ENCODE assay signal across 8 cellular contexts in the genomic region with DNA sequence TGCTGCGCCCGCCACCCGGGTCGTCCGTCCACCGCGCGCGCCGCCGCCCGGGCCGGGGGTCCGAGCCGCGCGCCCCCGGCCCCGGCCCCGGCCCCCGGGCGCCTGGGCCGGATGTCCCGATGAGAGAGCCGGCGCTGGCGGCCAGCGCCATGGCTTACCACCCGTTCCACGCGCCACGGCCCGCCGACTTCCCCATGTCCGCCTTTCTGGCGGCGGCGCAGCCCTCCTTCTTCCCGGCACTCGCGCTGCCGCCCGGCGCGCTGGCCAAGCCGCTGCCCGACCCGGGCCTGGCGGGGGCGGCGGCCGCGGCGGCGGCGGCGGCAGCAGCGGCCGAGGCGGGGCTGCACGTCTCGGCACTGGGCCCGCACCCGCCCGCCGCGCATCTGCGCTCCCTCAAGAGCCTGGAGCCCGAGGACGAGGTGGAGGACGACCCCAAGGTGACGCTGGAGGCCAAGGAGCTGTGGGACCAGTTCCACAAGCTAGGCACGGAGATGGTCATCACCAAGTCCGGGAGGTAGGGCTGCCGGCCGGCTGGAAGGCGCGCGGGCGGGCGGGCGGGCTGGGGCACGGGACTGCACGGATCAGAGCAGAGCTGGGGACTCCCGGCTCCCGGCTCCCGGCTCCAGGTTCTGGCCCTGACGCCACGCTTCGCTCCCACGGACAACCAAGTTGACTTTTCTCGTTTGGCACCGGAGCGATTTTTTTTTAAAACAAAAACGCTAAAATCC. TPM values are rescaled to one million over a fixed set of nuclear protein-coding genes. Genes with fewer than 3 reads are reported as not detected.
DNase-seq lines count a peak whose midpoint lies in the region; ATAC-seq, FAIRE-seq and TF ChIP-seq lines count a peak whose summit lies in the region.

No MANE protein-coding gene starts in this region.

- peaks cover 10% of the 10 kb centered on the region for H3K9me3 ChIP-seq in BLaER1

- TF ChIP-seq POLR2A in GM12892 (IDR thresholded peaks at IDR 0.05; ENCODE audit: low read depth, low read length) = no peak

- ATAC-seq in natural killer cell (no peak), HG03280 (IDR thresholded peaks at IDR 0.05; ENCODE audit: unreplicated experiment) (no peak), GM21786 (IDR thresholded peaks at IDR 0.05; ENCODE audit: unreplicated experiment) (no peak)

- H3K27ac Mint-ChIP-seq in IgD-negative memory B cell (peak overlapping the region in 2 of 3 donors; percentile 60 to 92), chondrocyte (ENCODE audit: unreplicated experiment) (peak overlapping the region; percentile 83), natural killer cell (no peak overlapping the region)

- TF ChIP-seq CTCF in chondrocyte (IDR thresholded peaks at IDR 0.05) (peak; percentile 17), natural killer cell (IDR thresholded peaks at IDR 0.05) (no peak)

- intact Hi-C loops in natural killer cell (cut with micrococcal nuclease) = no loop called here

- no peak for FAIRE-seq in GM12892 (lab: Jason Lieb, UNC)

- H3K27me3 Mint-ChIP-seq in IgD-negative memory B cell (peaks cover 50% of the 10 kb centered on the region), chondrocyte (ENCODE audit: low read depth) (peaks cover 8% of the 10 kb centered on the region), natural killer cell (ENCODE audit: low read depth in 2 of 2) (peaks cover 42 to 48% of the 10 kb centered on the region in 2 donors)

- H4K20me1 ChIP-seq in BLaER1 = peaks cover 89% of the 10 kb centered on the region

- H3K4me2 ChIP-seq in BLaER1 = peak overlapping the region; percentile 90

- H3K9me3 Mint-ChIP-seq in IgD-negative memory B cell (peaks cover 0 to 5% (median 0%) of the 10 kb centered on the region in 3 donors), chondrocyte (ENCODE audit: low read depth) (no peaks in the 10 kb centered on the region), natural killer cell (no peaks in the 10 kb centered on the region)

- H3K9ac ChIP-seq in BLaER1 = no peak overlapping the region

- H3K4me1 ChIP-seq in BLaER1 = peaks cover 40% of the 10 kb centered on the region

- peak overlapping the region; percentile 62 for H3K4me3 ChIP-seq in BLaER1

- H3K36me3 Mint-ChIP-seq in IgD-negative memory B cell (peaks cover 2% of the 10 kb centered on the region), chondrocyte (ENCODE audit: low read depth) (peaks cover 6% of the 10 kb centered on the region), natural killer cell (no peaks in the 10 kb centered on the region)

- H3K4me3 Mint-ChIP-seq in IgD-negative memory B cell = peak overlapping the region; percentile 59 to 86 (median 77)
- peak overlapping the region; percentile 78 for H3K4me3 Mint-ChIP-seq in chondrocyte (ENCODE audit: unreplicated experiment)
- H3K4me3 Mint-ChIP-seq in natural killer cell = peak overlapping the region; percentile 76

- H3K4me1 Mint-ChIP-seq in IgD-negative memory B cell (peaks cover 17 to 31% (median 20%) of the 10 kb centered on the region in 3 donors), chondrocyte (ENCODE audit: low read depth) (peaks cover 24% of the 10 kb centered on the region), natural killer cell (peaks cover 27% of the 10 kb centered on the region in 2 donors)

- DNase-seq in chondrocyte (ENCODE audit: low spot score) = no peak
- no peak for DNase-seq in natural killer cell
- DNase-seq in occipital lobe (lab: John Stamatoyannopoulos, UW) = no peak
- DNase-seq in GM12892 (ENCODE audit: insufficient read length) = no peak

- H3K27me3 ChIP-seq in BLaER1 = peaks cover 100% of the 10 kb centered on the region

- no peaks in the 10 kb centered on the region for H3K36me3 ChIP-seq in BLaER1

- no peak overlapping the region for H3K27ac ChIP-seq in BLaER1

RNA-seq across cellular contexts. Expression of a gene that starts 0.6 kb away (rescaled TPM):
- polyA plus RNA-seq in IgD-negative memory B cell = not detected
- total RNA-seq in chondrocyte = 2.0 to 8.6 TPM (median 8.4 TPM) in 3 replicates
- under 1 TPM in 2 of 3 donors, not detected in 1; 0.09 to 0.23 TPM for total RNA-seq in natural killer cell
- 0.47 TPM for total RNA-seq in occipital lobe
- polyA plus RNA-seq in GM12892 (2012; ENCODE audit: missing spikeins) = not detected

RNA-seq across cellular contexts. Expression of a gene that starts 52.0 kb away (rescaled TPM):
- not detected for polyA plus RNA-seq in IgD-negative memory B cell
- total RNA-seq in chondrocyte (not detected in 3 replicates), natural killer cell (not detected), occipital lobe (not detected)
- not detected for polyA plus RNA-seq in GM12892 (2012; ENCODE audit: missing spikeins)

Comparison
In these comparisons a context has a peak if more than half of its experiments do, and no peak if none do; other contexts are left out.
1. H3K27ac Mint-ChIP-seq: peak in IgD-negative memory B cell (2 of 3) and chondrocyte (single experiment); none in natural killer cell (0 of 2).
2. Peak in every context shown above with its lines, with median percentiles within 50 percentile points of each other: H3K4me3 Mint-ChIP-seq.